2 cellular contexts compared by ENCODE assay signal in the genomic region with DNA sequence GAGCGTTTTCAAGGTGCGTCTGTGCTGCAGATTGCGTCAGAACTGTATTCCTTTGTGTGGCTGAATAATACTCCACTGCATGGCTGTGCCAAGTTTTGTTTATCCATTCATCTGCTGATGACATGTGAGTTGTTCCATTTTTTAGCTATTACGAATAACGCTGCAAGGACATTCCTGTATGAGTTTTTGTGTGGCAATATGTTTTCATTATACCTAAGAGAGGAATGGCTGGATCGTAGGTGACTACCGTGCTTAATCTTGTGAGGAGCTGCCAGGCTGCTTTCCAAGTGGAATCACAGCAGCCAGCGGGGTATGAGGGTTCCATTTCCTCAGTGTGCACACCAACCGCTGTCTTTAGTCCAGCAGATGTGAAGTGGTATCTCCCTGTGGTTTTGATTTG.
A peak's percentile ranks its signal among the peaks of the same experiment; 100 is the strongest.
TF ChIP-seq lines count a peak whose summit lies in the region.

No MANE protein-coding gene starts in this region.

TF ChIP-seq in WTC11, 78 proteins besides CTCF, POLR2A, EP300 and RAD21 (continues in another document):
- TF ChIP-seq NFYB (CRISPR knock-in tag; conservative IDR thresholded peaks at IDR 0.05; ENCODE audit: low read depth) (no peak), JAZF1 (CRISPR knock-in tag; IDR thresholded peaks at IDR 0.05) (no peak), ZBTB21 (CRISPR knock-in tag; IDR thresholded peaks at IDR 0.05; ENCODE audit: borderline replicate concordance) (no peak), ELF4 (CRISPR knock-in tag; IDR thresholded peaks at IDR 0.05; ENCODE audit: low read depth) (no peak), NFATC4 (CRISPR knock-in tag; IDR thresholded peaks at IDR 0.05) (no peak), MYBL2 (CRISPR knock-in tag; IDR thresholded peaks at IDR 0.05) (no peak), JUN (CRISPR knock-in tag; IDR thresholded peaks at IDR 0.05) (no peak), GABPB1 (CRISPR knock-in tag; IDR thresholded peaks at IDR 0.05) (no peak), NFE2L1 (CRISPR knock-in tag; IDR thresholded peaks at IDR 0.05) (no peak), NR3C1 (CRISPR knock-in tag; conservative IDR thresholded peaks at IDR 0.05; ENCODE audit: low read depth) (no peak)
- TF ChIP-seq, protein P1, sequence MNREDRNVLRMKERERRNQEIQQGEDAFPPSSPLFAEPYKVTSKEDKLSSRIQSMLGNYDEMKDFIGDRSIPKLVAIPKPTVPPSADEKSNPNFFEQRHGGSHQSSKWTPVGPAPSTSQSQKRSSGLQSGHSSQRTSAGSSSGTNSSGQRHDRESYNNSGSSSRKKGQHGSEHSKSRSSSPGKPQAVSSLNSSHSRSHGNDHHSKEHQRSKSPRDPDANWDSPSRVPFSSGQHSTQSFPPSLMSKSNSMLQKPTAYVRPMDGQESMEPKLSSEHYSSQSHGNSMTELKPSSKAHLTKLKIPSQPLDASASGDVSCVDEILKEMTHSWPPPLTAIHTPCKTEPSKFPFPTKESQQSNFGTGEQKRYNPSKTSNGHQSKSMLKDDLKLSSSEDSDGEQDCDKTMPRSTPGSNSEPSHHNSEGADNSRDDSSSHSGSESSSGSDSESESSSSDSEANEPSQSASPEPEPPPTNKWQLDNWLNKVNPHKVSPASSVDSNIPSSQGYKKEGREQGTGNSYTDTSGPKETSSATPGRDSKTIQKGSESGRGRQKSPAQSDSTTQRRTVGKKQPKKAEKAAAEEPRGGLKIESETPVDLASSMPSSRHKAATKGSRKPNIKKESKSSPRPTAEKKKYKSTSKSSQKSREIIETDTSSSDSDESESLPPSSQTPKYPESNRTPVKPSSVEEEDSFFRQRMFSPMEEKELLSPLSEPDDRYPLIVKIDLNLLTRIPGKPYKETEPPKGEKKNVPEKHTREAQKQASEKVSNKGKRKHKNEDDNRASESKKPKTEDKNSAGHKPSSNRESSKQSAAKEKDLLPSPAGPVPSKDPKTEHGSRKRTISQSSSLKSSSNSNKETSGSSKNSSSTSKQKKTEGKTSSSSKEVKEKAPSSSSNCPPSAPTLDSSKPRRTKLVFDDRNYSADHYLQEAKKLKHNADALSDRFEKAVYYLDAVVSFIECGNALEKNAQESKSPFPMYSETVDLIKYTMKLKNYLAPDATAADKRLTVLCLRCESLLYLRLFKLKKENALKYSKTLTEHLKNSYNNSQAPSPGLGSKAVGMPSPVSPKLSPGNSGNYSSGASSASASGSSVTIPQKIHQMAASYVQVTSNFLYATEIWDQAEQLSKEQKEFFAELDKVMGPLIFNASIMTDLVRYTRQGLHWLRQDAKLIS (CRISPR knock-in tag; IDR thresholded peaks at IDR 0.05; ENCODE audit: borderline replicate concordance) = no peak
- TF ChIP-seq, protein P2, sequence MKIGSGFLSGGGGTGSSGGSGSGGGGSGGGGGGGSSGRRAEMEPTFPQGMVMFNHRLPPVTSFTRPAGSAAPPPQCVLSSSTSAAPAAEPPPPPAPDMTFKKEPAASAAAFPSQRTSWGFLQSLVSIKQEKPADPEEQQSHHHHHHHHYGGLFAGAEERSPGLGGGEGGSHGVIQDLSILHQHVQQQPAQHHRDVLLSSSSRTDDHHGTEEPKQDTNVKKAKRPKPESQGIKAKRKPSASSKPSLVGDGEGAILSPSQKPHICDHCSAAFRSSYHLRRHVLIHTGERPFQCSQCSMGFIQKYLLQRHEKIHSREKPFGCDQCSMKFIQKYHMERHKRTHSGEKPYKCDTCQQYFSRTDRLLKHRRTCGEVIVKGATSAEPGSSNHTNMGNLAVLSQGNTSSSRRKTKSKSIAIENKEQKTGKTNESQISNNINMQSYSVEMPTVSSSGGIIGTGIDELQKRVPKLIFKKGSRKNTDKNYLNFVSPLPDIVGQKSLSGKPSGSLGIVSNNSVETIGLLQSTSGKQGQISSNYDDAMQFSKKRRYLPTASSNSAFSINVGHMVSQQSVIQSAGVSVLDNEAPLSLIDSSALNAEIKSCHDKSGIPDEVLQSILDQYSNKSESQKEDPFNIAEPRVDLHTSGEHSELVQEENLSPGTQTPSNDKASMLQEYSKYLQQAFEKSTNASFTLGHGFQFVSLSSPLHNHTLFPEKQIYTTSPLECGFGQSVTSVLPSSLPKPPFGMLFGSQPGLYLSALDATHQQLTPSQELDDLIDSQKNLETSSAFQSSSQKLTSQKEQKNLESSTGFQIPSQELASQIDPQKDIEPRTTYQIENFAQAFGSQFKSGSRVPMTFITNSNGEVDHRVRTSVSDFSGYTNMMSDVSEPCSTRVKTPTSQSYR (CRISPR knock-in tag; IDR thresholded peaks at IDR 0.05) = no peak
- TF ChIP-seq, protein P3, sequence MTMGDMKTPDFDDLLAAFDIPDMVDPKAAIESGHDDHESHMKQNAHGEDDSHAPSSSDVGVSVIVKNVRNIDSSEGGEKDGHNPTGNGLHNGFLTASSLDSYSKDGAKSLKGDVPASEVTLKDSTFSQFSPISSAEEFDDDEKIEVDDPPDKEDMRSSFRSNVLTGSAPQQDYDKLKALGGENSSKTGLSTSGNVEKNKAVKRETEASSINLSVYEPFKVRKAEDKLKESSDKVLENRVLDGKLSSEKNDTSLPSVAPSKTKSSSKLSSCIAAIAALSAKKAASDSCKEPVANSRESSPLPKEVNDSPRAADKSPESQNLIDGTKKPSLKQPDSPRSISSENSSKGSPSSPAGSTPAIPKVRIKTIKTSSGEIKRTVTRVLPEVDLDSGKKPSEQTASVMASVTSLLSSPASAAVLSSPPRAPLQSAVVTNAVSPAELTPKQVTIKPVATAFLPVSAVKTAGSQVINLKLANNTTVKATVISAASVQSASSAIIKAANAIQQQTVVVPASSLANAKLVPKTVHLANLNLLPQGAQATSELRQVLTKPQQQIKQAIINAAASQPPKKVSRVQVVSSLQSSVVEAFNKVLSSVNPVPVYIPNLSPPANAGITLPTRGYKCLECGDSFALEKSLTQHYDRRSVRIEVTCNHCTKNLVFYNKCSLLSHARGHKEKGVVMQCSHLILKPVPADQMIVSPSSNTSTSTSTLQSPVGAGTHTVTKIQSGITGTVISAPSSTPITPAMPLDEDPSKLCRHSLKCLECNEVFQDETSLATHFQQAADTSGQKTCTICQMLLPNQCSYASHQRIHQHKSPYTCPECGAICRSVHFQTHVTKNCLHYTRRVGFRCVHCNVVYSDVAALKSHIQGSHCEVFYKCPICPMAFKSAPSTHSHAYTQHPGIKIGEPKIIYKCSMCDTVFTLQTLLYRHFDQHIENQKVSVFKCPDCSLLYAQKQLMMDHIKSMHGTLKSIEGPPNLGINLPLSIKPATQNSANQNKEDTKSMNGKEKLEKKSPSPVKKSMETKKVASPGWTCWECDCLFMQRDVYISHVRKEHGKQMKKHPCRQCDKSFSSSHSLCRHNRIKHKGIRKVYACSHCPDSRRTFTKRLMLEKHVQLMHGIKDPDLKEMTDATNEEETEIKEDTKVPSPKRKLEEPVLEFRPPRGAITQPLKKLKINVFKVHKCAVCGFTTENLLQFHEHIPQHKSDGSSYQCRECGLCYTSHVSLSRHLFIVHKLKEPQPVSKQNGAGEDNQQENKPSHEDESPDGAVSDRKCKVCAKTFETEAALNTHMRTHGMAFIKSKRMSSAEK (CRISPR knock-in tag; IDR thresholded peaks at IDR 0.05; ENCODE audit: borderline replicate concordance) = no peak
- TF ChIP-seq, protein P4, sequence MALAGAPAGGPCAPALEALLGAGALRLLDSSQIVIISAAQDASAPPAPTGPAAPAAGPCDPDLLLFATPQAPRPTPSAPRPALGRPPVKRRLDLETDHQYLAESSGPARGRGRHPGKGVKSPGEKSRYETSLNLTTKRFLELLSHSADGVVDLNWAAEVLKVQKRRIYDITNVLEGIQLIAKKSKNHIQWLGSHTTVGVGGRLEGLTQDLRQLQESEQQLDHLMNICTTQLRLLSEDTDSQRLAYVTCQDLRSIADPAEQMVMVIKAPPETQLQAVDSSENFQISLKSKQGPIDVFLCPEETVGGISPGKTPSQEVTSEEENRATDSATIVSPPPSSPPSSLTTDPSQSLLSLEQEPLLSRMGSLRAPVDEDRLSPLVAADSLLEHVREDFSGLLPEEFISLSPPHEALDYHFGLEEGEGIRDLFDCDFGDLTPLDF (CRISPR knock-in tag; IDR thresholded peaks at IDR 0.05) = no peak

TF ChIP-seq in H1, 55 proteins besides CTCF, POLR2A, EP300 and RAD21:
- no peak for TF ChIP-seq GTF2F1 (IDR thresholded peaks at IDR 0.05; ENCODE audit: borderline replicate concordance, low read depth, low read length)
- 0 out of 2 replicates have a peak, but pooled peaks have one; percentile 17 for TF ChIP-seq CEBPB (IDR thresholded peaks at IDR 0.05; ENCODE audit: low read depth, low read length)
